24 cellular contexts compared by ENCODE assay signal in genomic region chr4:93730251-93730650, GRCh38.
"Had no signal": no experiment of that assay in that cellular context is flagged by ENCODE, and none has a peak within 500 bp of the region (broad histone marks: within the 10 kb centered on the region; RNA-seq: fewer than 3 reads in every experiment).

No MANE protein-coding gene starts in this region.

- ATAC-seq: activated T-cell treated with anti-CD3 and anti-CD28 coated beads, Interleukin-2, amount 50 U/mL, for 4 hours; activated T-helper 17 cell treated with anti-CD3 and anti-CD28 coated beads, Interleukin-2, amount 50 U/mL, for 72 hours; esophagus mucosa; left colon; natural killer cell; sciatic nerve; stimulated activated effector memory CD8-positive, alpha-beta T cell treated with anti-CD3 and anti-CD28 coated beads, Interleukin-12 subunit alpha, Interleukin-12 subunit beta, amount 100 ng/mL, for 72 hours; T-helper 17 cell had no signal

- DNase-seq: activated CD4-positive, alpha-beta memory T cell treated with anti-CD3 and anti-CD28 coated beads, Interleukin-2, amount 10 ng/mL, durations not matched to agents 7 days and 5 days; activated CD4-positive, alpha-beta T cell treated with anti-CD3 and anti-CD28 coated beads for 1 hour; activated CD4-positive, alpha-beta T cell treated with anti-CD3 and anti-CD28 coated beads, Interleukin-2, amount 10 ng/mL, durations not matched to agents 7 days and 5 days; activated naive CD4-positive, alpha-beta T cell; activated T-cell treated with anti-CD3 and anti-CD28 coated beads, Interleukin-2, amount 50 U/mL, for 4 hours; anterior cingulate cortex; foreskin fibroblast; head of caudate nucleus; hippocampal formation; immature natural killer cell; kidney; left colon; natural killer cell; stimulated activated CD4-positive, alpha-beta T cell treated with anti-CD3 and anti-CD28 coated beads, Interleukin-4, amount 100 ng/mL, for 24 hours; T-helper 17 cell; T1000 had no signal

- H3K9me3 Mint-ChIP-seq: activated CD4-positive, alpha-beta memory T cell treated with anti-CD3 and anti-CD28 coated beads, Interleukin-2, amount 10 ng/mL, durations not matched to agents 7 days and 5 days; activated CD4-positive, alpha-beta T cell treated with anti-CD3 and anti-CD28 coated beads, Interleukin-2, amount 10 ng/mL, durations not matched to agents 7 days and 5 days; activated T-cell treated with anti-CD3 and anti-CD28 coated beads, Interleukin-2, amount 50 U/mL, for 4 hours; activated T-helper 17 cell treated with anti-CD3 and anti-CD28 coated beads, Interleukin-2, amount 50 U/mL, for 72 hours; memory B cell had no signal

- H3K27me3 Mint-ChIP-seq: activated CD4-positive, alpha-beta memory T cell treated with anti-CD3 and anti-CD28 coated beads, Interleukin-2, amount 10 ng/mL, durations not matched to agents 7 days and 5 days; activated CD4-positive, alpha-beta T cell treated with anti-CD3 and anti-CD28 coated beads, Interleukin-2, amount 10 ng/mL, durations not matched to agents 7 days and 5 days; activated T-helper 17 cell treated with anti-CD3 and anti-CD28 coated beads, Interleukin-2, amount 50 U/mL, for 72 hours; memory B cell; progenitor cell of endocrine pancreas; stimulated activated naive CD8-positive, alpha-beta T cell treated with anti-CD3 and anti-CD28 coated beads, Interleukin-15, Interleukin-2, amounts not matched to agents 100 ng/mL and 50 ng/mL, for 24 hours; T-helper 17 cell had no signal

- H3K4me3 Mint-ChIP-seq: activated CD4-positive, alpha-beta memory T cell treated with anti-CD3 and anti-CD28 coated beads, Interleukin-2, amount 10 ng/mL, durations not matched to agents 7 days and 5 days; activated CD4-positive, alpha-beta T cell treated with anti-CD3 and anti-CD28 coated beads, Interleukin-2, amount 10 ng/mL, durations not matched to agents 7 days and 5 days; activated naive CD8-positive, alpha-beta T cell; activated T-cell treated with anti-CD3 and anti-CD28 coated beads, Interleukin-2, amount 50 U/mL, for 4 hours; activated T-helper 17 cell treated with anti-CD3 and anti-CD28 coated beads, Interleukin-2, amount 50 U/mL, for 72 hours; immature natural killer cell; memory B cell; natural killer cell; stimulated activated effector memory CD8-positive, alpha-beta T cell treated with anti-CD3 and anti-CD28 coated beads, Interleukin-12 subunit alpha, Interleukin-12 subunit beta, amount 100 ng/mL, for 72 hours; stimulated activated naive CD8-positive, alpha-beta T cell treated with anti-CD3 and anti-CD28 coated beads, Interleukin-15, Interleukin-2, amounts not matched to agents 100 ng/mL and 50 ng/mL, for 24 hours; T-helper 17 cell had no signal

- H3K4me1 Mint-ChIP-seq: activated CD4-positive, alpha-beta memory T cell treated with anti-CD3 and anti-CD28 coated beads, Interleukin-2, amount 10 ng/mL, durations not matched to agents 7 days and 5 days; activated CD4-positive, alpha-beta T cell treated with anti-CD3 and anti-CD28 coated beads, Interleukin-2, amount 10 ng/mL, durations not matched to agents 7 days and 5 days; activated T-helper 17 cell treated with anti-CD3 and anti-CD28 coated beads, Interleukin-2, amount 50 U/mL, for 72 hours; immature natural killer cell; memory B cell; natural killer cell; stimulated activated effector memory CD8-positive, alpha-beta T cell treated with anti-CD3 and anti-CD28 coated beads, Interleukin-12 subunit alpha, Interleukin-12 subunit beta, amount 100 ng/mL, for 72 hours; T-helper 17 cell had no signal

- H3K27ac Mint-ChIP-seq: activated CD4-positive, alpha-beta memory T cell treated with anti-CD3 and anti-CD28 coated beads, Interleukin-2, amount 10 ng/mL, durations not matched to agents 7 days and 5 days; activated CD4-positive, alpha-beta T cell treated with anti-CD3 and anti-CD28 coated beads, Interleukin-2, amount 10 ng/mL, durations not matched to agents 7 days and 5 days; activated naive CD8-positive, alpha-beta T cell; activated T-helper 17 cell treated with anti-CD3 and anti-CD28 coated beads, Interleukin-2, amount 50 U/mL, for 72 hours; immature natural killer cell; memory B cell; natural killer cell; progenitor cell of endocrine pancreas; stimulated activated effector memory CD8-positive, alpha-beta T cell treated with anti-CD3 and anti-CD28 coated beads, Interleukin-12 subunit alpha, Interleukin-12 subunit beta, amount 100 ng/mL, for 72 hours; stimulated activated naive CD8-positive, alpha-beta T cell treated with anti-CD3 and anti-CD28 coated beads, Interleukin-15, Interleukin-2, amounts not matched to agents 100 ng/mL and 50 ng/mL, for 24 hours; T-helper 17 cell had no signal

- H3K36me3 Mint-ChIP-seq: activated naive CD8-positive, alpha-beta T cell; immature natural killer cell; memory B cell; natural killer cell; stimulated activated effector memory CD8-positive, alpha-beta T cell treated with anti-CD3 and anti-CD28 coated beads, Interleukin-12 subunit alpha, Interleukin-12 subunit beta, amount 100 ng/mL, for 72 hours had no signal
